Comparison of ENCODE assay signal across 1 cellular context in the genomic region with DNA sequence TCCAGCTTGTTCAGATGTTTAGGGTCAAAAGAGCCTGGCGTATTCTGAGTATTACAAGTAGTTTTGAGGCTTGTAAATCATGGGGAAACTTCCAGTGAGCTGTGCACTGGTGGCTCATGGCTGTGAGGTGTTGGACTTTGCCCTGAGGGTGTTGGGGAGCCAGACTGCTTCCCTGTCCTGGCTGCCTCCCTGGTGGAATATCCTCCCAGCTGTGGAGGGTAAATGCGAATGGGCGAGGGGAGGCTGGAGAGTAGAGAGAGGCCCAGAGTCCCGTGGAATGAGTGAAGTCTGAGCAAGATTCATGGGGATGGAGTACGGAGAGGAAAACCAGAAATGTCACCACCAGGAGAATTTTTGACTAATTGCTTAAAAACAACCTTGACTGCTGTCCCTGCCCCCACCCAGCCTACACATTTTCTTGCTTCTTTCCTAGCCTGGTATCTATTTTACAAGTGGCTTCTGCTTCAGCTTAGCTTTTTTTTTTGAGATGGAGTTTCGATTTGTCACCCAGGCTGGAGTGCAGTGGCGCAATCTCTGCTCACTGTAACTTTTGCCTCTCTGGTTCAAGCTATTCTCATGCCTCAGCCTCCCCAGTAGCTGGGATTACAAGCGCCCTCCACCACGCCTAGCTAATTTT.
A peak's percentile ranks its signal among the peaks of the same experiment; 100 is the strongest.
TF ChIP-seq lines count a peak whose summit lies in the region.

No MANE protein-coding gene starts in this region.

TF ChIP-seq in HepG2, 621 proteins besides CTCF, POLR2A, EP300 and RAD21 (continued from another document and continues in another):
- TF ChIP-seq, protein P1, sequence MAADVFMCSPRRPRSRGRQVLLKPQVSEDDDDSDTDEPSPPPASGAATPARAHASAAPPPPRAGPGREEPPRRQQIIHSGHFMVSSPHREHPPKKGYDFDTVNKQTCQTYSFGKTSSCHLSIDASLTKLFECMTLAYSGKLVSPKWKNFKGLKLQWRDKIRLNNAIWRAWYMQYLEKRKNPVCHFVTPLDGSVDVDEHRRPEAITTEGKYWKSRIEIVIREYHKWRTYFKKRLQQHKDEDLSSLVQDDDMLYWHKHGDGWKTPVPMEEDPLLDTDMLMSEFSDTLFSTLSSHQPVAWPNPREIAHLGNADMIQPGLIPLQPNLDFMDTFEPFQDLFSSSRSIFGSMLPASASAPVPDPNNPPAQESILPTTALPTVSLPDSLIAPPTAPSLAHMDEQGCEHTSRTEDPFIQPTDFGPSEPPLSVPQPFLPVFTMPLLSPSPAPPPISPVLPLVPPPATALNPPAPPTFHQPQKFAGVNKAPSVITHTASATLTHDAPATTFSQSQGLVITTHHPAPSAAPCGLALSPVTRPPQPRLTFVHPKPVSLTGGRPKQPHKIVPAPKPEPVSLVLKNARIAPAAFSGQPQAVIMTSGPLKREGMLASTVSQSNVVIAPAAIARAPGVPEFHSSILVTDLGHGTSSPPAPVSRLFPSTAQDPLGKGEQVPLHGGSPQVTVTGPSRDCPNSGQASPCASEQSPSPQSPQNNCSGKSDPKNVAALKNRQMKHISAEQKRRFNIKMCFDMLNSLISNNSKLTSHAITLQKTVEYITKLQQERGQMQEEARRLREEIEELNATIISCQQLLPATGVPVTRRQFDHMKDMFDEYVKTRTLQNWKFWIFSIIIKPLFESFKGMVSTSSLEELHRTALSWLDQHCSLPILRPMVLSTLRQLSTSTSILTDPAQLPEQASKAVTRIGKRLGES (CRISPR knock-in tag; IDR thresholded peaks at IDR 0.05; ENCODE audit: borderline replicate concordance) = no peak
- TF ChIP-seq MYC (CRISPR knock-in tag; IDR thresholded peaks at IDR 0.05; ENCODE audit: borderline replicate concordance) = peak; percentile 31; the same call in 1 of the 2 replicates
- TF ChIP-seq RBM22 (optimal IDR thresholded peaks at IDR 0.05; ENCODE audit: low read length) = peak; percentile 78
- TF ChIP-seq ZNF20 (CRISPR knock-in tag; IDR thresholded peaks at IDR 0.05) = no peak
- TF ChIP-seq ZBTB7B (CRISPR knock-in tag; IDR thresholded peaks at IDR 0.05) = no peak
- TF ChIP-seq NR2F1 (CRISPR knock-in tag; IDR thresholded peaks at IDR 0.05) = 0 out of 4 replicates have a peak, but pooled peaks of 1 of the 2 experiments have one; percentile 11
- TF ChIP-seq ASH2L (IDR thresholded peaks at IDR 0.05; ENCODE audit: insufficient read length, low read depth, low read length) = peak; percentile 23
- TF ChIP-seq TEAD3 (CRISPR knock-in tag; optimal IDR thresholded peaks at IDR 0.05; ENCODE audit: borderline replicate concordance) = peak; percentile 18
- TF ChIP-seq, protein P2, sequence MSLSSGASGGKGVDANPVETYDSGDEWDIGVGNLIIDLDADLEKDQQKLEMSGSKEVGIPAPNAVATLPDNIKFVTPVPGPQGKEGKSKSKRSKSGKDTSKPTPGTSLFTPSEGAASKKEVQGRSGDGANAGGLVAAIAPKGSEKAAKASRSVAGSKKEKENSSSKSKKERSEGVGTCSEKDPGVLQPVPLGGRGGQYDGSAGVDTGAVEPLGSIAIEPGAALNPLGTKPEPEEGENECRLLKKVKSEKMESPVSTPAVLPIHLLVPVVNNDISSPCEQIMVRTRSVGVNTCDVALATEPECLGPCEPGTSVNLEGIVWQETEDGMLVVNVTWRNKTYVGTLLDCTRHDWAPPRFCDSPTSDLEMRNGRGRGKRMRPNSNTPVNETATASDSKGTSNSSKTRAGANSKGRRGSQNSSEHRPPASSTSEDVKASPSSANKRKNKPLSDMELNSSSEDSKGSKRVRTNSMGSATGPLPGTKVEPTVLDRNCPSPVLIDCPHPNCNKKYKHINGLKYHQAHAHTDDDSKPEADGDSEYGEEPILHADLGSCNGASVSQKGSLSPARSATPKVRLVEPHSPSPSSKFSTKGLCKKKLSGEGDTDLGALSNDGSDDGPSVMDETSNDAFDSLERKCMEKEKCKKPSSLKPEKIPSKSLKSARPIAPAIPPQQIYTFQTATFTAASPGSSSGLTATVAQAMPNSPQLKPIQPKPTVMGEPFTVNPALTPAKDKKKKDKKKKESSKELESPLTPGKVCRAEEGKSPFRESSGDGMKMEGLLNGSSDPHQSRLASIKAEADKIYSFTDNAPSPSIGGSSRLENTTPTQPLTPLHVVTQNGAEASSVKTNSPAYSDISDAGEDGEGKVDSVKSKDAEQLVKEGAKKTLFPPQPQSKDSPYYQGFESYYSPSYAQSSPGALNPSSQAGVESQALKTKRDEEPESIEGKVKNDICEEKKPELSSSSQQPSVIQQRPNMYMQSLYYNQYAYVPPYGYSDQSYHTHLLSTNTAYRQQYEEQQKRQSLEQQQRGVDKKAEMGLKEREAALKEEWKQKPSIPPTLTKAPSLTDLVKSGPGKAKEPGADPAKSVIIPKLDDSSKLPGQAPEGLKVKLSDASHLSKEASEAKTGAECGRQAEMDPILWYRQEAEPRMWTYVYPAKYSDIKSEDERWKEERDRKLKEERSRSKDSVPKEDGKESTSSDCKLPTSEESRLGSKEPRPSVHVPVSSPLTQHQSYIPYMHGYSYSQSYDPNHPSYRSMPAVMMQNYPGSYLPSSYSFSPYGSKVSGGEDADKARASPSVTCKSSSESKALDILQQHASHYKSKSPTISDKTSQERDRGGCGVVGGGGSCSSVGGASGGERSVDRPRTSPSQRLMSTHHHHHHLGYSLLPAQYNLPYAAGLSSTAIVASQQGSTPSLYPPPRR (CRISPR knock-in tag; IDR thresholded peaks at IDR 0.05; ENCODE audit: borderline replicate concordance) = no peak
- TF ChIP-seq MED1 (CRISPR knock-in tag; IDR thresholded peaks at IDR 0.05) = peak; percentile 27; the same call in 1 of the 2 replicates
- TF ChIP-seq RARA (CRISPR knock-in tag; IDR thresholded peaks at IDR 0.05) = 0 out of 2 replicates have a peak, but pooled peaks have one; percentile 17
- TF ChIP-seq, protein P3, sequence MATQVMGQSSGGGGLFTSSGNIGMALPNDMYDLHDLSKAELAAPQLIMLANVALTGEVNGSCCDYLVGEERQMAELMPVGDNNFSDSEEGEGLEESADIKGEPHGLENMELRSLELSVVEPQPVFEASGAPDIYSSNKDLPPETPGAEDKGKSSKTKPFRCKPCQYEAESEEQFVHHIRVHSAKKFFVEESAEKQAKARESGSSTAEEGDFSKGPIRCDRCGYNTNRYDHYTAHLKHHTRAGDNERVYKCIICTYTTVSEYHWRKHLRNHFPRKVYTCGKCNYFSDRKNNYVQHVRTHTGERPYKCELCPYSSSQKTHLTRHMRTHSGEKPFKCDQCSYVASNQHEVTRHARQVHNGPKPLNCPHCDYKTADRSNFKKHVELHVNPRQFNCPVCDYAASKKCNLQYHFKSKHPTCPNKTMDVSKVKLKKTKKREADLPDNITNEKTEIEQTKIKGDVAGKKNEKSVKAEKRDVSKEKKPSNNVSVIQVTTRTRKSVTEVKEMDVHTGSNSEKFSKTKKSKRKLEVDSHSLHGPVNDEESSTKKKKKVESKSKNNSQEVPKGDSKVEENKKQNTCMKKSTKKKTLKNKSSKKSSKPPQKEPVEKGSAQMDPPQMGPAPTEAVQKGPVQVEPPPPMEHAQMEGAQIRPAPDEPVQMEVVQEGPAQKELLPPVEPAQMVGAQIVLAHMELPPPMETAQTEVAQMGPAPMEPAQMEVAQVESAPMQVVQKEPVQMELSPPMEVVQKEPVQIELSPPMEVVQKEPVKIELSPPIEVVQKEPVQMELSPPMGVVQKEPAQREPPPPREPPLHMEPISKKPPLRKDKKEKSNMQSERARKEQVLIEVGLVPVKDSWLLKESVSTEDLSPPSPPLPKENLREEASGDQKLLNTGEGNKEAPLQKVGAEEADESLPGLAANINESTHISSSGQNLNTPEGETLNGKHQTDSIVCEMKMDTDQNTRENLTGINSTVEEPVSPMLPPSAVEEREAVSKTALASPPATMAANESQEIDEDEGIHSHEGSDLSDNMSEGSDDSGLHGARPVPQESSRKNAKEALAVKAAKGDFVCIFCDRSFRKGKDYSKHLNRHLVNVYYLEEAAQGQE (IDR thresholded peaks at IDR 0.05; ENCODE audit: borderline replicate concordance in 1 of 2, low read depth in 1 of 2, low read length in 2 of 2) = no peak
- 0 out of 2 replicates have a peak, but pooled peaks have one; percentile 64 for TF ChIP-seq ZNF510 (CRISPR knock-in tag; IDR thresholded peaks at IDR 0.05; ENCODE audit: low read depth)
- 0 out of 2 replicates have a peak, but pooled peaks have one; percentile 46 for TF ChIP-seq MTA1 (CRISPR knock-in tag; IDR thresholded peaks at IDR 0.05; ENCODE audit: borderline replicate concordance)
- TF ChIP-seq, protein P4, sequence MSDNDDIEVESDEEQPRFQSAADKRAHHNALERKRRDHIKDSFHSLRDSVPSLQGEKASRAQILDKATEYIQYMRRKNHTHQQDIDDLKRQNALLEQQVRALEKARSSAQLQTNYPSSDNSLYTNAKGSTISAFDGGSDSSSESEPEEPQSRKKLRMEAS (IDR thresholded peaks at IDR 0.05) = peak; percentile 51; the same call in 1 of the 2 replicates
- TF ChIP-seq, protein P5, sequence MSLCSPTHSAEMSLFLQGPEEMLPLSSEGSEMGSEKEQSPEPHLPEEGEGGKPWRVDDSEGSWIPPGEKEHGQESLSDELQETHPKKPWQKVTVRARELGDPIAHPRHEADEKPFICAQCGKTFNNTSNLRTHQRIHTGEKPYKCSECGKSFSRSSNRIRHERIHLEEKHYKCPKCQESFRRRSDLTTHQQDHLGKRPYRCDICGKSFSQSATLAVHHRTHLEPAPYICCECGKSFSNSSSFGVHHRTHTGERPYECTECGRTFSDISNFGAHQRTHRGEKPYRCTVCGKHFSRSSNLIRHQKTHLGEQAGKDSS (CRISPR knock-in tag; IDR thresholded peaks at IDR 0.05; ENCODE audit: borderline replicate concordance, low read depth) = 0 out of 2 replicates have a peak, but pooled peaks have one; percentile 65
- no peak; the same call in 1 of the 2 replicates for TF ChIP-seq ESRRA (CRISPR knock-in tag; IDR thresholded peaks at IDR 0.05; ENCODE audit: low read depth)
- peak; percentile 69; the same call in 1 of the 2 replicates for TF ChIP-seq ZNF761 (CRISPR knock-in tag; conservative IDR thresholded peaks at IDR 0.05)
- TF ChIP-seq ZNF230 (CRISPR knock-in tag; IDR thresholded peaks at IDR 0.05) = 0 out of 2 replicates have a peak, but pooled peaks have one; percentile 53
- peak; percentile 13 for TF ChIP-seq SKI (IDR thresholded peaks at IDR 0.05; ENCODE audit: partially characterized antibody)
- peak; percentile 66; the same call in 1 of the 2 replicates for TF ChIP-seq ZNF343 (CRISPR knock-in tag; IDR thresholded peaks at IDR 0.05)
- TF ChIP-seq RBFOX2 (IDR thresholded peaks at IDR 0.05; ENCODE audit: low read depth, low read length) = peak; percentile 58; the same call in 1 of the 2 replicates
- TF ChIP-seq HNF4G (IDR thresholded peaks at IDR 0.05; ENCODE audit: borderline replicate concordance, low read depth, low read length) = peak; percentile 76
- TF ChIP-seq HNF4G (CRISPR knock-in tag; IDR thresholded peaks at IDR 0.05; ENCODE audit: borderline replicate concordance, low read depth) = peak; percentile 30; the same call in 1 of the 2 replicates
- TF ChIP-seq, protein P6, sequence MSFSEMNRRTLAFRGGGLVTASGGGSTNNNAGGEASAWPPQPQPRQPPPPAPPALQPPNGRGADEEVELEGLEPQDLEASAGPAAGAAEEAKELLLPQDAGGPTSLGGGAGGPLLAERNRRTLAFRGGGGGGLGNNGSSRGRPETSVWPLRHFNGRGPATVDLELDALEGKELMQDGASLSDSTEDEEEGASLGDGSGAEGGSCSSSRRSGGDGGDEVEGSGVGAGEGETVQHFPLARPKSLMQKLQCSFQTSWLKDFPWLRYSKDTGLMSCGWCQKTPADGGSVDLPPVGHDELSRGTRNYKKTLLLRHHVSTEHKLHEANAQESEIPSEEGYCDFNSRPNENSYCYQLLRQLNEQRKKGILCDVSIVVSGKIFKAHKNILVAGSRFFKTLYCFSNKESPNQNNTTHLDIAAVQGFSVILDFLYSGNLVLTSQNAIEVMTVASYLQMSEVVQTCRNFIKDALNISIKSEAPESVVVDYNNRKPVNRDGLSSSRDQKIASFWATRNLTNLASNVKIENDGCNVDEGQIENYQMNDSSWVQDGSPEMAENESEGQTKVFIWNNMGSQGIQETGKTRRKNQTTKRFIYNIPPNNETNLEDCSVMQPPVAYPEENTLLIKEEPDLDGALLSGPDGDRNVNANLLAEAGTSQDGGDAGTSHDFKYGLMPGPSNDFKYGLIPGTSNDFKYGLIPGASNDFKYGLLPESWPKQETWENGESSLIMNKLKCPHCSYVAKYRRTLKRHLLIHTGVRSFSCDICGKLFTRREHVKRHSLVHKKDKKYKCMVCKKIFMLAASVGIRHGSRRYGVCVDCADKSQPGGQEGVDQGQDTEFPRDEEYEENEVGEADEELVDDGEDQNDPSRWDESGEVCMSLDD (CRISPR knock-in tag; IDR thresholded peaks at IDR 0.05; ENCODE audit: borderline replicate concordance) = peak; percentile 43; the same call in 1 of the 2 replicates
- TF ChIP-seq ZNF839 (CRISPR knock-in tag; IDR thresholded peaks at IDR 0.05; ENCODE audit: borderline replicate concordance) = no peak
- TF ChIP-seq, protein P7, sequence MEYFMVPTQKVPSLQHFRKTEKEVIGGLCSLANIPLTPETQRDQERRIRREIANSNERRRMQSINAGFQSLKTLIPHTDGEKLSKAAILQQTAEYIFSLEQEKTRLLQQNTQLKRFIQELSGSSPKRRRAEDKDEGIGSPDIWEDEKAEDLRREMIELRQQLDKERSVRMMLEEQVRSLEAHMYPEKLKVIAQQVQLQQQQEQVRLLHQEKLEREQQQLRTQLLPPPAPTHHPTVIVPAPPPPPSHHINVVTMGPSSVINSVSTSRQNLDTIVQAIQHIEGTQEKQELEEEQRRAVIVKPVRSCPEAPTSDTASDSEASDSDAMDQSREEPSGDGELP (IDR thresholded peaks at IDR 0.05; ENCODE audit: borderline replicate concordance, low read depth) = peak; percentile 55; the same call in 1 of the 2 replicates
- no peak for TF ChIP-seq ZNF441 (CRISPR knock-in tag; IDR thresholded peaks at IDR 0.05; ENCODE audit: borderline replicate concordance)
- 0 out of 2 replicates have a peak, but pooled peaks have one; percentile 28 for TF ChIP-seq ZIK1 (CRISPR knock-in tag; IDR thresholded peaks at IDR 0.05; ENCODE audit: borderline replicate concordance, low read depth)
- TF ChIP-seq, protein P8, sequence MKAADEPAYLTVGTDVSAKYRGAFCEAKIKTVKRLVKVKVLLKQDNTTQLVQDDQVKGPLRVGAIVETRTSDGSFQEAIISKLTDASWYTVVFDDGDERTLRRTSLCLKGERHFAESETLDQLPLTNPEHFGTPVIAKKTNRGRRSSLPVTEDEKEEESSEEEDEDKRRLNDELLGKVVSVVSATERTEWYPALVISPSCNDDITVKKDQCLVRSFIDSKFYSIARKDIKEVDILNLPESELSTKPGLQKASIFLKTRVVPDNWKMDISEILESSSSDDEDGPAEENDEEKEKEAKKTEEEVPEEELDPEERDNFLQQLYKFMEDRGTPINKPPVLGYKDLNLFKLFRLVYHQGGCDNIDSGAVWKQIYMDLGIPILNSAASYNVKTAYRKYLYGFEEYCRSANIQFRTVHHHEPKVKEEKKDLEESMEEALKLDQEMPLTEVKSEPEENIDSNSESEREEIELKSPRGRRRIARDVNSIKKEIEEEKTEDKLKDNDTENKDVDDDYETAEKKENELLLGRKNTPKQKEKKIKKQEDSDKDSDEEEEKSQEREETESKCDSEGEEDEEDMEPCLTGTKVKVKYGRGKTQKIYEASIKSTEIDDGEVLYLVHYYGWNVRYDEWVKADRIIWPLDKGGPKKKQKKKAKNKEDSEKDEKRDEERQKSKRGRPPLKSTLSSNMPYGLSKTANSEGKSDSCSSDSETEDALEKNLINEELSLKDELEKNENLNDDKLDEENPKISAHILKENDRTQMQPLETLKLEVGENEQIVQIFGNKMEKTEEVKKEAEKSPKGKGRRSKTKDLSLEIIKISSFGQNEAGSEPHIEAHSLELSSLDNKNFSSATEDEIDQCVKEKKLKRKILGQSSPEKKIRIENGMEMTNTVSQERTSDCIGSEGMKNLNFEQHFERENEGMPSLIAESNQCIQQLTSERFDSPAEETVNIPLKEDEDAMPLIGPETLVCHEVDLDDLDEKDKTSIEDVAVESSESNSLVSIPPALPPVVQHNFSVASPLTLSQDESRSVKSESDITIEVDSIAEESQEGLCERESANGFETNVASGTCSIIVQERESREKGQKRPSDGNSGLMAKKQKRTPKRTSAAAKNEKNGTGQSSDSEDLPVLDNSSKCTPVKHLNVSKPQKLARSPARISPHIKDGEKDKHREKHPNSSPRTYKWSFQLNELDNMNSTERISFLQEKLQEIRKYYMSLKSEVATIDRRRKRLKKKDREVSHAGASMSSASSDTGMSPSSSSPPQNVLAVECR (CRISPR knock-in tag; IDR thresholded peaks at IDR 0.05; ENCODE audit: borderline replicate concordance) = peak; percentile 43; the same call in 1 of the 2 replicates
